ENCODE assay signal across 28 cellular contexts in genomic region chr7:2681954-2682799, GRCh38. TPM values are rescaled to one million over a fixed set of nuclear protein-coding genes. Genes with fewer than 3 reads are reported as not detected.
DNase-seq lines count a peak whose midpoint lies in the region; ATAC-seq and TF ChIP-seq lines count a peak whose summit lies in the region.
"Had no signal": no experiment of that assay in that cellular context is flagged by ENCODE, and none has a peak within 500 bp of the region (broad histone marks: within the 10 kb centered on the region; RNA-seq: fewer than 3 reads in every experiment).

No MANE protein-coding gene starts in this region.

- no peak for ATAC-seq in effector memory CD8-positive, alpha-beta T cell (replicated peaks)
- ATAC-seq in HG02610 (IDR thresholded peaks at IDR 0.05; ENCODE audit: unreplicated experiment), result no peak
- ATAC-seq: activated T-cell treated with anti-CD3 and anti-CD28 coated beads, Interleukin-2, amount 50 U/mL, for 4 hours; K562; naive thymus-derived CD8-positive, alpha-beta T cell had no signal

- peaks cover 0 to 10% (median 2%) of the 10 kb centered on the region in 5 experiments for H3K9me3 Mint-ChIP-seq in brain
- no peaks in the 10 kb centered on the region for H3K9me3 Mint-ChIP-seq in effector memory CD8-positive, alpha-beta T cell
- H3K9me3 Mint-ChIP-seq in activated naive CD4-positive, alpha-beta T cell treated with anti-CD3 and anti-CD28 coated beads, Interleukin-2, amount 10 ng/mL, durations not matched to agents 7 days and 5 days, result no peaks in the 10 kb centered on the region
- H3K9me3 Mint-ChIP-seq: activated T-cell treated with anti-CD3 and anti-CD28 coated beads, Interleukin-2, amount 50 U/mL, for 4 hours; CD4-positive, alpha-beta T cell; naive thymus-derived CD8-positive, alpha-beta T cell; stimulated activated naive CD8-positive, alpha-beta T cell treated with anti-CD3 and anti-CD28 coated beads, Interleukin-15, Interleukin-2, amounts not matched to agents 100 ng/mL and 50 ng/mL, for 24 hours had no signal

- DNase-seq in C1 segment of cervical spinal cord (lab: John Stamatoyannopoulos, UW) (peak in 13 of 14 donors; percentile 25 to 91 (median 79)), posterior cingulate gyrus (peak; percentile 84 to 99 (median 90)), GM10266 (ENCODE audit: extremely low spot score) (no peak)
- DNase-seq in effector memory CD8-positive, alpha-beta T cell, result no peak
- DNase-seq in activated naive CD4-positive, alpha-beta T cell treated with anti-CD3 and anti-CD28 coated beads, Interleukin-2, amount 10 ng/mL, durations not matched to agents 7 days and 5 days, result no peak
- DNase-seq: activated gamma-delta T cell; activated T-cell treated with anti-CD3 and anti-CD28 coated beads, Interleukin-2, amount 50 U/mL, for 4 hours; brain microvascular endothelial cell; CD4-positive, alpha-beta T cell; islet precursor cell; NCI-H1105 treated with DMSO at 0.1 percent for 48 hours; NCI-H2081 treated with DMSO at 0.1 percent for 48 hours; NCI-H226; NCI-H526 treated with DMSO at 0.1 percent for 48 hours; NK-92 treated with Interleukin-12 subunit alpha and Interleukin-12 subunit beta, amount 100 ng/mL, for 24 hours; ovary; PC-9; SK-N-SH; stimulated activated CD4-positive, alpha-beta T cell treated with anti-CD3 and anti-CD28 coated beads, Interleukin-1b, Interleukin-23, amount 100 ng/mL, for 48 hours; thyroid gland had no signal

- H3K27ac Mint-ChIP-seq in brain, result peak overlapping the region in 4 of 5 experiments; percentile 39 to 86 (median 74)
- H3K27ac Mint-ChIP-seq in effector memory CD8-positive, alpha-beta T cell, result no peak overlapping the region
- H3K27ac Mint-ChIP-seq in activated naive CD4-positive, alpha-beta T cell treated with anti-CD3 and anti-CD28 coated beads, Interleukin-2, amount 10 ng/mL, durations not matched to agents 7 days and 5 days, result no peak overlapping the region
- H3K27ac Mint-ChIP-seq: CD4-positive, alpha-beta T cell; stimulated activated naive CD8-positive, alpha-beta T cell treated with anti-CD3 and anti-CD28 coated beads, Interleukin-15, Interleukin-2, amounts not matched to agents 100 ng/mL and 50 ng/mL, for 24 hours had no signal

- no peak overlapping the region for H3K4me3 Mint-ChIP-seq in brain
- no peak overlapping the region for H3K4me3 Mint-ChIP-seq in effector memory CD8-positive, alpha-beta T cell
- H3K4me3 Mint-ChIP-seq in activated naive CD4-positive, alpha-beta T cell treated with anti-CD3 and anti-CD28 coated beads, Interleukin-2, amount 10 ng/mL, durations not matched to agents 7 days and 5 days, result no peak overlapping the region
- H3K4me3 Mint-ChIP-seq: activated T-cell treated with anti-CD3 and anti-CD28 coated beads, Interleukin-2, amount 50 U/mL, for 4 hours; CD4-positive, alpha-beta T cell; naive thymus-derived CD8-positive, alpha-beta T cell; stimulated activated naive CD8-positive, alpha-beta T cell treated with anti-CD3 and anti-CD28 coated beads, Interleukin-15, Interleukin-2, amounts not matched to agents 100 ng/mL and 50 ng/mL, for 24 hours had no signal

- peak overlapping the region; percentile 89 for H3K27ac ChIP-seq in layer of hippocampus (ENCODE audit: low read depth, low read length)
- H3K27ac ChIP-seq: A549, brain microvascular endothelial cell, ovary, PC-9, thyroid gland, vagina had no signal

- no peaks in the 10 kb centered on the region for H3K27me3 ChIP-seq in layer of hippocampus (ENCODE audit: control insufficient read depth, insufficient read depth, low read length)
- H3K27me3 ChIP-seq: brain microvascular endothelial cell, ovary, vagina had no signal

- peaks cover 35% of the 10 kb centered on the region for H3K4me1 Mint-ChIP-seq in brain
- peaks cover 0 to 5% of the 10 kb centered on the region in 2 donors for H3K4me1 Mint-ChIP-seq in effector memory CD8-positive, alpha-beta T cell (ENCODE audit: low read depth in 2 of 2)
- no peaks in the 10 kb centered on the region for H3K4me1 Mint-ChIP-seq in activated naive CD4-positive, alpha-beta T cell treated with anti-CD3 and anti-CD28 coated beads, Interleukin-2, amount 10 ng/mL, durations not matched to agents 7 days and 5 days

- no peak for TF ChIP-seq CTCF in brain (conservative IDR thresholded peaks at IDR 0.05)
- no peak for TF ChIP-seq CTCF in GM10266 (IDR thresholded peaks at IDR 0.05; ENCODE audit: control insufficient read depth, insufficient read depth, low read depth, missing control alignments)

- H3K27me3 Mint-ChIP-seq in brain, result peaks cover 16% of the 10 kb centered on the region
- peaks cover 9 to 50% of the 10 kb centered on the region in 2 donors for H3K27me3 Mint-ChIP-seq in effector memory CD8-positive, alpha-beta T cell
- H3K27me3 Mint-ChIP-seq in activated naive CD4-positive, alpha-beta T cell treated with anti-CD3 and anti-CD28 coated beads, Interleukin-2, amount 10 ng/mL, durations not matched to agents 7 days and 5 days, result peaks cover 70% of the 10 kb centered on the region

- H3K36me3 Mint-ChIP-seq in brain, result no peaks in the 10 kb centered on the region
- H3K36me3 Mint-ChIP-seq in effector memory CD8-positive, alpha-beta T cell (ENCODE audit: insufficient read depth), result peaks cover 7% of the 10 kb centered on the region
- no peaks in the 10 kb centered on the region for H3K36me3 Mint-ChIP-seq in activated naive CD4-positive, alpha-beta T cell treated with anti-CD3 and anti-CD28 coated beads, Interleukin-2, amount 10 ng/mL, durations not matched to agents 7 days and 5 days
- H3K36me3 Mint-ChIP-seq: naive thymus-derived CD8-positive, alpha-beta T cell had no signal

- intact Hi-C loops in posterior cingulate gyrus (cut with DNase I), result loop anchor here (5.0 to 10.0 kb wide), 2 partner anchors 115 to 237 kb away; no protein-coding TSS in a partner anchor

- CTCF ChIA-PET in activated naive CD4-positive, alpha-beta T cell treated with anti-CD3 and anti-CD28 coated beads, Interleukin-2, amount 10 ng/mL, durations not matched to agents 7 days and 5 days (lab: Charles Lee), result interaction anchor here (1.4 to 4.8 kb wide), 8 partner anchors 7 to 232 kb away, joined by 4 to 42 read pairs (median 10); no protein-coding TSS in a partner anchor

RNA-seq across cellular contexts. Expression of gene AMZ1, which starts 5.8 kb away (rescaled TPM):
- polyA plus RNA-seq in brain (ENCODE audit: insufficient read depth, low read depth, low replicate concordance), result 2.4 TPM
- polyA plus RNA-seq: K562; naive thymus-derived CD8-positive, alpha-beta T cell had no signal

RNA-seq across cellular contexts. Expression of gene TTYH3, which starts 50.4 kb away (rescaled TPM):
- 48.7 TPM for polyA plus RNA-seq in brain (ENCODE audit: insufficient read depth, low read depth, low replicate concordance)

Comparison
In these comparisons a context has a peak if more than half of its experiments do, and no peak if none do; other contexts are left out.
1. DNase-seq: peak in C1 segment of cervical spinal cord (13 of 14) and posterior cingulate gyrus (10 of 10); none in effector memory CD8-positive, alpha-beta T cell (0 of 3), activated naive CD4-positive, alpha-beta T cell treated with anti-CD3 and anti-CD28 coated beads, Interleukin-2, amount 10 ng/mL, durations not matched to agents 7 days and 5 days (single experiment) and GM10266 (single experiment).
2. H3K27ac Mint-ChIP-seq: peak in brain (4 of 5); none in effector memory CD8-positive, alpha-beta T cell (0 of 2) and activated naive CD4-positive, alpha-beta T cell treated with anti-CD3 and anti-CD28 coated beads, Interleukin-2, amount 10 ng/mL, durations not matched to agents 7 days and 5 days (single experiment).